13 cellular contexts compared by ENCODE assay signal in genomic region chr1:212614398-212615091, GRCh38. TPM values are rescaled to one million over a fixed set of nuclear protein-coding genes. Genes with fewer than 3 reads are reported as not detected.
A peak's percentile ranks its signal among the peaks of the same experiment; 100 is the strongest.
DNase-seq lines count a peak whose midpoint lies in the region; ATAC-seq, FAIRE-seq and TF ChIP-seq lines count a peak whose summit lies in the region.
"Had no signal": no experiment of that assay in that cellular context is flagged by ENCODE, and none has a peak within 500 bp of the region (broad histone marks: within the 10 kb centered on the region; RNA-seq: fewer than 3 reads in every experiment).

No MANE protein-coding gene starts in this region.

- H3K27me3 ChIP-seq in astrocyte (ENCODE audit: insufficient read depth, low read length) = peaks cover 11% of the 10 kb centered on the region
- peaks cover 0 to 4% (median 0%) of the 10 kb centered on the region in 3 experiments for H3K27me3 ChIP-seq in neuronal stem cell (ENCODE audit: control insufficient read depth in 3 of 3, insufficient read depth in 3 of 3, low read depth in 1 of 3, low read length in 3 of 3)
- H3K27me3 ChIP-seq: breast epithelium had no signal

- H2BK12ac ChIP-seq in neuronal stem cell (ENCODE audit: low read length) = no peak overlapping the region

- H4K20me1 ChIP-seq in astrocyte (ENCODE audit: insufficient read depth, low read length) = peaks cover 46% of the 10 kb centered on the region

- H3K4ac ChIP-seq in neuronal stem cell (ENCODE audit: low read length) = no peak overlapping the region

- no CpG with 5 or more reads among the region's 4 CpGs for WGBS in neuronal stem cell (ENCODE audit: extremely low coverage in 2 of 2, insufficient read length in 2 of 2, insufficient replicate concordance in 1 of 2), 2 donors

- H3K4me1 ChIP-seq in astrocyte (ENCODE audit: insufficient read depth, low read length) = peaks cover 2% of the 10 kb centered on the region
- peaks cover 10 to 11% of the 10 kb centered on the region in 2 donors for H3K4me1 ChIP-seq in neuronal stem cell (ENCODE audit: control insufficient read depth in 2 of 2, insufficient read depth in 1 of 2, low read depth in 1 of 2, low read length in 2 of 2)
- H3K4me1 ChIP-seq: breast epithelium had no signal

- FAIRE-seq in astrocyte (lab: Jason Lieb, UNC) = no peak

- H3K79me2 ChIP-seq in astrocyte (ENCODE audit: insufficient read depth, low read length) = peaks cover 16% of the 10 kb centered on the region

- no peak for TF ChIP-seq CTCF in AG10803 (conservative IDR thresholded peaks at IDR 0.05; ENCODE audit: low read length)
- no peak for TF ChIP-seq CTCF in GM12875 (IDR thresholded peaks at IDR 0.05; ENCODE audit: borderline replicate concordance, insufficient read depth, low read depth, low read length)
- TF ChIP-seq CTCF in NB4 (IDR thresholded peaks at IDR 0.05; ENCODE audit: low read depth, low read length) = no peak
- no peak for TF ChIP-seq CTCF in astrocyte (IDR thresholded peaks at IDR 0.05; ENCODE audit: insufficient read depth, low read depth, low read length)
- no peak for TF ChIP-seq CTCF in WTC11 (IDR thresholded peaks at IDR 0.05)

- peaks cover 3% of the 10 kb centered on the region for H3K9me3 Mint-ChIP-seq in astrocyte (ENCODE audit: unreplicated experiment)
- H3K9me3 Mint-ChIP-seq in WTC11 = no peaks in the 10 kb centered on the region
- H3K9me3 Mint-ChIP-seq: natural killer cell had no signal

- H2BK120ac ChIP-seq in neuronal stem cell (ENCODE audit: low read depth, low read length) = no peak overlapping the region

- no peak for ATAC-seq in WTC11
- no peak for ATAC-seq in HG03280 (IDR thresholded peaks at IDR 0.05; ENCODE audit: unreplicated experiment)
- ATAC-seq: natural killer cell had no signal

- H3K23ac ChIP-seq in neuronal stem cell (ENCODE audit: low read depth, low read length, poor library complexity) = no peak overlapping the region

- H3K79me1 ChIP-seq in neuronal stem cell (ENCODE audit: low read depth, low read length) = peaks cover 2% of the 10 kb centered on the region

- H3K36me3 ChIP-seq in astrocyte (ENCODE audit: insufficient read depth, low read length) = peaks cover 5% of the 10 kb centered on the region
- H3K36me3 ChIP-seq in neuronal stem cell (replicated peaks in 1 of 2; ENCODE audit: control insufficient read depth in 2 of 2, insufficient read depth in 2 of 2, low read length in 2 of 2) = peaks cover 22 to 46% of the 10 kb centered on the region in 2 donors
- H3K36me3 ChIP-seq: breast epithelium had no signal

- DNase-seq in AG10803 (ENCODE audit: low read depth) (peak; percentile 11), NB4 (ENCODE audit: low read depth) (peak; percentile 26), astrocyte (ENCODE audit: low read depth) (no peak), SKM-1 treated with dmso at 0.1 percent for 144 hours (lab: John Stamatoyannopoulos, UW; ENCODE audit: unreplicated experiment) (no peak), WTC11 (ENCODE audit: low spot score) (no peak), neuronal stem cell (ENCODE audit: low spot score) (no peak)
- DNase-seq: DMS 273 treated with DMSO at 0.1 percent for 48 hours, natural killer cell, SW 1271 had no signal

- no peak overlapping the region for H3K14ac ChIP-seq in neuronal stem cell (ENCODE audit: low read length)

- H2AFZ ChIP-seq in astrocyte (ENCODE audit: low read depth, low read length) (no peak overlapping the region), neuronal stem cell (ENCODE audit: low read length) (no peak overlapping the region)

- TF ChIP-seq POLR2A in NB4 (IDR thresholded peaks at IDR 0.05; ENCODE audit: extremely low read depth, insufficient read length) = no peak

- H3K4me2 ChIP-seq in astrocyte (ENCODE audit: low read length) (no peak overlapping the region), neuronal stem cell (ENCODE audit: insufficient read depth, low read length, poor library complexity, severe bottlenecking) (no peak overlapping the region)

- H3K36me3 Mint-ChIP-seq in astrocyte (ENCODE audit: low read depth, unreplicated experiment) (peaks cover 34% of the 10 kb centered on the region), WTC11 (peaks cover 40% of the 10 kb centered on the region)
- H3K36me3 Mint-ChIP-seq: natural killer cell had no signal

- no peak overlapping the region for H4K91ac ChIP-seq in neuronal stem cell (ENCODE audit: low read depth, low read length, poor library complexity)

- H3K27ac Mint-ChIP-seq in astrocyte (ENCODE audit: unreplicated experiment) = peak overlapping the region; percentile 24
- no peak overlapping the region for H3K27ac Mint-ChIP-seq in WTC11
- H3K27ac Mint-ChIP-seq: B cell, natural killer cell had no signal

- no peak overlapping the region for H3K4me3 ChIP-seq in AG10803 (ENCODE audit: low read length)
- peak overlapping the region; percentile 17 for H3K4me3 ChIP-seq in GM12875 (ENCODE audit: low read depth, low read length)
- H3K4me3 ChIP-seq in NB4 (ENCODE audit: low read depth, low read length) = no peak overlapping the region
- no peak overlapping the region for H3K4me3 ChIP-seq in astrocyte (ENCODE audit: insufficient read depth, low read depth, low read length)
- H3K4me3 ChIP-seq in neuronal stem cell (ENCODE audit: low read length in 2 of 2) = no peak overlapping the region
- H3K4me3 ChIP-seq: breast epithelium had no signal

- CTCF ChIA-PET in WTC11 (lab: Charles Lee) = interaction anchor here (0.8 to 2.0 kb wide), 5 partner anchors 14 to 157 kb away, joined by 3 to 9 read pairs (median 3); no protein-coding TSS in a partner anchor

- peaks cover 37% of the 10 kb centered on the region for H3K4me1 Mint-ChIP-seq in astrocyte (ENCODE audit: low read depth, unreplicated experiment)
- peaks cover 53% of the 10 kb centered on the region for H3K4me1 Mint-ChIP-seq in WTC11

- H2BK5ac ChIP-seq in neuronal stem cell (ENCODE audit: low read length) = no peak overlapping the region

- H3K27me3 Mint-ChIP-seq in astrocyte (ENCODE audit: low read depth, unreplicated experiment) (no peaks in the 10 kb centered on the region), WTC11 (ENCODE audit: low read depth) (peaks cover 18% of the 10 kb centered on the region)

- POLR2A ChIA-PET in WTC11 (lab: Charles Lee) = no interaction called here

- no peak overlapping the region for H2BK15ac ChIP-seq in neuronal stem cell (ENCODE audit: low read length)

- H3K9me3 ChIP-seq in astrocyte (ENCODE audit: insufficient read depth, low read depth, low read length) = no peaks in the 10 kb centered on the region
- no peaks in the 10 kb centered on the region for H3K9me3 ChIP-seq in neuronal stem cell (replicated peaks in 1 of 2; ENCODE audit: control insufficient read depth in 2 of 2, insufficient read depth in 1 of 2, low read depth in 1 of 2, low read length in 2 of 2)
- H3K9me3 ChIP-seq: breast epithelium had no signal

- H3K4me3 Mint-ChIP-seq in astrocyte (ENCODE audit: unreplicated experiment) (no peak overlapping the region), WTC11 (no peak overlapping the region)
- H3K4me3 Mint-ChIP-seq: B cell, natural killer cell had no signal

- no peak overlapping the region for H2AK5ac ChIP-seq in neuronal stem cell (ENCODE audit: low read depth, low read length)

- H3K27ac ChIP-seq in astrocyte (ENCODE audit: low read depth, low read length) (no peak overlapping the region), neuronal stem cell (replicated peaks; ENCODE audit: low read length) (no peak overlapping the region)
- H3K27ac ChIP-seq: breast epithelium had no signal

- H3K18ac ChIP-seq in neuronal stem cell (ENCODE audit: low read length) = no peak overlapping the region

- no peak overlapping the region for H3K9ac ChIP-seq in astrocyte (ENCODE audit: low read length)
- no peak overlapping the region for H3K9ac ChIP-seq in neuronal stem cell (ENCODE audit: low read depth, low read length, poor library complexity)

- H4K8ac ChIP-seq in neuronal stem cell (ENCODE audit: low read depth, low read length) = no peak overlapping the region

TF ChIP-seq in WTC11, 78 proteins besides CTCF, POLR2A, EP300 and RAD21 (continues in another document):
- TF ChIP-seq HMGA2 (CRISPR knock-in tag; IDR thresholded peaks at IDR 0.05) = no peak
- TF ChIP-seq NR3C1 (CRISPR knock-in tag; conservative IDR thresholded peaks at IDR 0.05; ENCODE audit: low read depth) = no peak
- TF ChIP-seq ZNF532 (CRISPR knock-in tag; IDR thresholded peaks at IDR 0.05; ENCODE audit: borderline replicate concordance) = no peak
- TF ChIP-seq ZNF671 (CRISPR knock-in tag; IDR thresholded peaks at IDR 0.05) = no peak
- TF ChIP-seq MAX (CRISPR knock-in tag; IDR thresholded peaks at IDR 0.05) = no peak
- TF ChIP-seq FOXJ3 (CRISPR knock-in tag; IDR thresholded peaks at IDR 0.05; ENCODE audit: borderline replicate concordance) = no peak

RNA-seq across cellular contexts. Expression of gene ATF3, which starts 6.0 kb away (rescaled TPM):
- 72.5 and 87.6 TPM in 2 replicates for total RNA-seq in astrocyte
- total RNA-seq in WTC11 (2021) = 12.5 to 19.4 TPM (median 14.6 TPM) in 3 replicates
- polyA plus RNA-seq in neuronal stem cell (2013, experiment 1 of 2) = 12.5 TPM
- 11.3 TPM for polyA plus RNA-seq in neuronal stem cell (2013, experiment 2 of 2)

Comparison
In these comparisons a context has a peak if more than half of its experiments do, and no peak if none do; other contexts are left out.
1. DNase-seq: peak in AG10803 (single experiment) and NB4 (single experiment); none in astrocyte (single experiment), SKM-1 treated with dmso at 0.1 percent for 144 hours (single experiment), WTC11 (single experiment) and neuronal stem cell (single experiment).